In genomic region chr14:97995038-97995437, GRCh38 we compare ENCODE assay signal across 21 cellular contexts.
A peak's percentile ranks its signal among the peaks of the same experiment; 100 is the strongest.
DNase-seq lines count a peak whose midpoint lies in the region; FAIRE-seq and TF ChIP-seq lines count a peak whose summit lies in the region.
"Had no signal": no experiment of that assay in that cellular context is flagged by ENCODE, and none has a peak within 500 bp of the region (broad histone marks: within the 10 kb centered on the region; RNA-seq: fewer than 3 reads in every experiment).

No MANE protein-coding gene starts in this region.

- H4K20me1 ChIP-seq in MM.1S (ENCODE audit: insufficient read depth, low read length), result no peaks in the 10 kb centered on the region

- no peak overlapping the region for H3K9ac ChIP-seq in MM.1S (ENCODE audit: low read length)

- POLR2A ChIA-PET in activated CD4-positive, alpha-beta T cell treated with anti-CD3 and anti-CD28 coated beads, Interleukin-2, amount 10 ng/mL, durations not matched to agents 7 days and 5 days (lab: Charles Lee), result no interaction called here

- H3K4me1 ChIP-seq in small intestine (ENCODE audit: control insufficient read depth in 2 of 2, insufficient read depth in 1 of 2, low read depth in 1 of 2, low read length in 1 of 2) (no peaks in the 10 kb centered on the region), MM.1S (ENCODE audit: low read length) (no peaks in the 10 kb centered on the region)
- H3K4me1 ChIP-seq: Caco-2, upper lobe of right lung had no signal

- peak overlapping the region; percentile 95 for H3K27ac Mint-ChIP-seq in activated CD4-positive, alpha-beta T cell treated with anti-CD3 and anti-CD28 coated beads, Interleukin-2, amount 10 ng/mL, durations not matched to agents 7 days and 5 days
- peak overlapping the region; percentile 85 for H3K27ac Mint-ChIP-seq in activated T-helper 2 cell treated with anti-CD3 and anti-CD28 coated beads, Interferon-gamma antibody, Interleukin-2, Interleukin-4, amounts not matched to agents 10 μg/mL and 5 μg/mL and 100 μg/mL, durations not matched to agents 14 hours and 24 hours and 36 hours

- H3K36me3 Mint-ChIP-seq in activated CD4-positive, alpha-beta T cell treated with anti-CD3 and anti-CD28 coated beads, Interleukin-2, amount 10 ng/mL, durations not matched to agents 7 days and 5 days (ENCODE audit: low read depth), result peaks cover 10% of the 10 kb centered on the region
- H3K36me3 Mint-ChIP-seq in activated T-helper 2 cell treated with anti-CD3 and anti-CD28 coated beads, Interferon-gamma antibody, Interleukin-2, Interleukin-4, amounts not matched to agents 10 μg/mL and 5 μg/mL and 100 μg/mL, durations not matched to agents 14 hours and 24 hours and 36 hours (ENCODE audit: low read depth), result peaks cover 4% of the 10 kb centered on the region

- TF ChIP-seq CTCF in lower leg skin (IDR thresholded peaks at IDR 0.05) (no peak), MM.1S (IDR thresholded peaks at IDR 0.05; ENCODE audit: low read length) (no peak)

- no peaks in the 10 kb centered on the region for H3K9me3 Mint-ChIP-seq in activated CD4-positive, alpha-beta T cell treated with anti-CD3 and anti-CD28 coated beads, Interleukin-2, amount 10 ng/mL, durations not matched to agents 7 days and 5 days
- peaks cover 6% of the 10 kb centered on the region for H3K9me3 Mint-ChIP-seq in activated T-helper 2 cell treated with anti-CD3 and anti-CD28 coated beads, Interferon-gamma antibody, Interleukin-2, Interleukin-4, amounts not matched to agents 10 μg/mL and 5 μg/mL and 100 μg/mL, durations not matched to agents 14 hours and 24 hours and 36 hours

- H2AFZ ChIP-seq in MM.1S (ENCODE audit: low read length), result no peak overlapping the region

- H3K4me3 ChIP-seq in small intestine (ENCODE audit: low read depth in 1 of 2, low read length in 2 of 2) (no peak overlapping the region), lower leg skin (ENCODE audit: low read depth, poor library complexity, severe bottlenecking) (no peak overlapping the region), MM.1S (ENCODE audit: low read length) (no peak overlapping the region)
- H3K4me3 ChIP-seq: upper lobe of right lung had no signal

- WGBS in small intestine, 3 donors, result 88 to 98% (median 95%) methylated on average over 2 of the region's 2 CpGs
- WGBS in lower leg skin, 2 donors, result 97 to 98% methylated on average over 2 of the region's 2 CpGs

- H3K4me1 Mint-ChIP-seq in activated CD4-positive, alpha-beta T cell treated with anti-CD3 and anti-CD28 coated beads, Interleukin-2, amount 10 ng/mL, durations not matched to agents 7 days and 5 days, result peaks cover 44% of the 10 kb centered on the region
- H3K4me1 Mint-ChIP-seq in activated T-helper 2 cell treated with anti-CD3 and anti-CD28 coated beads, Interferon-gamma antibody, Interleukin-2, Interleukin-4, amounts not matched to agents 10 μg/mL and 5 μg/mL and 100 μg/mL, durations not matched to agents 14 hours and 24 hours and 36 hours (ENCODE audit: low read depth), result peaks cover 36% of the 10 kb centered on the region

- H3K27me3 Mint-ChIP-seq in activated CD4-positive, alpha-beta T cell treated with anti-CD3 and anti-CD28 coated beads, Interleukin-2, amount 10 ng/mL, durations not matched to agents 7 days and 5 days, result no peaks in the 10 kb centered on the region
- no peaks in the 10 kb centered on the region for H3K27me3 Mint-ChIP-seq in activated T-helper 2 cell treated with anti-CD3 and anti-CD28 coated beads, Interferon-gamma antibody, Interleukin-2, Interleukin-4, amounts not matched to agents 10 μg/mL and 5 μg/mL and 100 μg/mL, durations not matched to agents 14 hours and 24 hours and 36 hours (ENCODE audit: low read depth)

- H3K9me2 ChIP-seq in MM.1S (replicated peaks; ENCODE audit: insufficient read depth, low read length), result no peaks in the 10 kb centered on the region

- no peaks in the 10 kb centered on the region for H3K27me3 ChIP-seq in small intestine (ENCODE audit: control insufficient read depth in 2 of 2, insufficient read depth in 2 of 2, low read length in 2 of 2)
- no peaks in the 10 kb centered on the region for H3K27me3 ChIP-seq in MM.1S (replicated peaks; ENCODE audit: insufficient read depth, low read length)
- H3K27me3 ChIP-seq: upper lobe of right lung had no signal

- H3K27ac ChIP-seq in KOPT-K1 (ENCODE audit: low read depth, low read length, poor library complexity, severe bottlenecking) (peak overlapping the region; percentile 85), small intestine (ENCODE audit: low read depth in 1 of 2, low read length in 1 of 2) (peak overlapping the region; percentile 61 to 87), MM.1S (ENCODE audit: low read length) (no peak overlapping the region)
- H3K27ac ChIP-seq: upper lobe of right lung had no signal

- intact Hi-C loops in activated T-helper 2 cell treated with anti-CD3 and anti-CD28 coated beads, Interferon-gamma antibody, Interleukin-2, Interleukin-4, amounts not matched to agents 10 μg/mL and 5 μg/mL and 100 μg/mL, durations not matched to agents 14 hours and 24 hours and 36 hours (cut with micrococcal nuclease), result loop anchor here (2.0 kb wide), 1 partner anchor 14 kb away; no protein-coding TSS in a partner anchor
- intact Hi-C loops in lower leg skin (cut with DNase I; ENCODE audit: low total_unique reads), result no loop called here

- no peaks in the 10 kb centered on the region for H3F3A ChIP-seq in MM.1S (ENCODE audit: insufficient read depth, low read length)

- no peak for FAIRE-seq in small intestine (lab: Jason Lieb, UNC)
- FAIRE-seq: H1, TTC549 had no signal

- TF ChIP-seq POLR2A in lower leg skin (IDR thresholded peaks at IDR 0.05), result no peak

- CTCF ChIA-PET in activated CD4-positive, alpha-beta T cell treated with anti-CD3 and anti-CD28 coated beads, Interleukin-2, amount 10 ng/mL, durations not matched to agents 7 days and 5 days (lab: Charles Lee), result interaction anchor here (0.8 to 3.5 kb wide), 5 partner anchors 14 to 1207 kb away, joined by 3 to 12 read pairs (median 3); no protein-coding TSS in a partner anchor

- H3K79me2 ChIP-seq in MM.1S (ENCODE audit: low read length), result no peaks in the 10 kb centered on the region

- no peak for DNase-seq in activated CD4-positive, alpha-beta T cell treated with anti-CD3 and anti-CD28 coated beads, Interleukin-2, amount 10 ng/mL, durations not matched to agents 7 days and 5 days
- no peak for DNase-seq in activated CD4-positive, alpha-beta T cell treated with anti-CD3 and anti-CD28 coated beads for 1 hour
- DNase-seq in activated T-helper 2 cell treated with anti-CD3 and anti-CD28 coated beads, Interferon-gamma antibody, Interleukin-2, Interleukin-4, amounts not matched to agents 10 μg/mL and 5 μg/mL and 100 μg/mL, durations not matched to agents 14 hours and 24 hours and 36 hours (ENCODE audit: low spot score), result no peak
- DNase-seq in small intestine (no peak), lower leg skin (ENCODE audit: low spot score in 2 of 2) (no peak), globus pallidus (ENCODE audit: low spot score) (no peak), MM.1S (no peak)
- DNase-seq: Caco-2; effector CD8-positive, alpha-beta T cell; foreskin fibroblast; Kasumi-1; mammary epithelial cell; NCI-H1048; NCI-H1694 treated with DMSO at 0.1 percent for 48 hours; NCI-H526; SIG-M5; stimulated activated CD4-positive, alpha-beta T cell treated with anti-CD3 and anti-CD28 coated beads, Interleukin-15, amount 100 ng/mL, for 24 hours; upper lobe of right lung had no signal

- H3K4me3 Mint-ChIP-seq in activated CD4-positive, alpha-beta T cell treated with anti-CD3 and anti-CD28 coated beads, Interleukin-2, amount 10 ng/mL, durations not matched to agents 7 days and 5 days, result no peak overlapping the region
- no peak overlapping the region for H3K4me3 Mint-ChIP-seq in activated T-helper 2 cell treated with anti-CD3 and anti-CD28 coated beads, Interferon-gamma antibody, Interleukin-2, Interleukin-4, amounts not matched to agents 10 μg/mL and 5 μg/mL and 100 μg/mL, durations not matched to agents 14 hours and 24 hours and 36 hours (ENCODE audit: low read depth)

- H3K9me3 ChIP-seq in KOPT-K1 (ENCODE audit: insufficient read depth, low read length, poor library complexity, severe bottlenecking) (no peaks in the 10 kb centered on the region), small intestine (ENCODE audit: control insufficient read depth, low read depth) (no peaks in the 10 kb centered on the region), MM.1S (replicated peaks; ENCODE audit: insufficient read depth, low read length) (no peaks in the 10 kb centered on the region)
- H3K9me3 ChIP-seq: Caco-2, upper lobe of right lung had no signal

- H3K4me2 ChIP-seq in MM.1S (ENCODE audit: low read depth, low read length), result no peak overlapping the region

- no peaks in the 10 kb centered on the region for H3K36me3 ChIP-seq in KOPT-K1 (ENCODE audit: insufficient read depth, low read length)
- no peaks in the 10 kb centered on the region for H3K36me3 ChIP-seq in small intestine (ENCODE audit: control insufficient read depth in 2 of 2, insufficient read depth in 2 of 2, low read length in 2 of 2)
- H3K36me3 ChIP-seq in MM.1S (replicated peaks; ENCODE audit: insufficient read depth, low read length), result no peaks in the 10 kb centered on the region
- H3K36me3 ChIP-seq: upper lobe of right lung had no signal
